29 cellular contexts compared by ENCODE assay signal in genomic region chr2:185817991-185818390, GRCh38.
DNase-seq lines count a peak whose midpoint lies in the region; ATAC-seq, FAIRE-seq and TF ChIP-seq lines count a peak whose summit lies in the region.
"Had no signal": no experiment of that assay in that cellular context is flagged by ENCODE, and none has a peak within 500 bp of the region (broad histone marks: within the 10 kb centered on the region; RNA-seq: fewer than 3 reads in every experiment).

No MANE protein-coding gene starts in this region.

- TF ChIP-seq CTCF in HepG2 (CRISPR knock-in tag; IDR thresholded peaks at IDR 0.05) (no peak), right lobe of liver (IDR thresholded peaks at IDR 0.05) (no peak)

- H3K4me3 ChIP-seq in HepG2 (replicated peaks in 1 of 3; ENCODE audit: insufficient read depth in 1 of 3, low read depth in 2 of 3, low read length in 3 of 3) (no peak overlapping the region), right lobe of liver (no peak overlapping the region)
- H3K4me3 ChIP-seq: A549; BLaER1; BLaER1 treated with 17β-estradiol and CSF1 and Interleukin-3, amounts not matched to agents 10 nM and 100 nM had no signal

- POLR2A ChIA-PET in HepG2 (lab: Yijun Ruan, JAX) = no interaction called here

- ATAC-seq in HepG2 (no peak), right lobe of liver (no peak)
- ATAC-seq: A549; CD8-positive, alpha-beta T cell had no signal

- BruUV-seq in HepG2 (replicated peaks; lab: Mats Ljungman, UMichigan) = no TSS peak

- no peak for FAIRE-seq in HepG2 (lab: Jason Lieb, UNC)
- FAIRE-seq: A204.1, A549, D721Med had no signal

- no peaks in the 10 kb centered on the region for H3K79me2 ChIP-seq in HepG2 (ENCODE audit: insufficient read depth, low read length)

- CTCF ChIA-PET in HepG2 (lab: Yijun Ruan, JAX; ENCODE audit: low intra/inter-chr PET ratio, low total read pairs) = no interaction called here

- H3K4me1 ChIP-seq in HepG2 (ENCODE audit: insufficient read depth, low read length) (peaks cover 13% of the 10 kb centered on the region), right lobe of liver (no peaks in the 10 kb centered on the region)
- H3K4me1 ChIP-seq: A549; BE2C; BLaER1; BLaER1 treated with 17β-estradiol and CSF1 and Interleukin-3, amounts not matched to agents 10 nM and 100 nM had no signal

- no peak for TF ChIP-seq RAD21 in HepG2 (CRISPR knock-in tag; IDR thresholded peaks at IDR 0.05)

- no peak overlapping the region for H2AFZ ChIP-seq in HepG2 (ENCODE audit: low read length)

- no peaks in the 10 kb centered on the region for H3K36me3 ChIP-seq in HepG2 (replicated peaks in 1 of 2; ENCODE audit: control insufficient read depth in 1 of 2, insufficient read depth in 2 of 2, low read length in 2 of 2)
- H3K36me3 ChIP-seq in right lobe of liver = no peaks in the 10 kb centered on the region
- H3K36me3 ChIP-seq: BE2C; BLaER1; BLaER1 treated with 17β-estradiol and CSF1 and Interleukin-3, amounts not matched to agents 10 nM and 100 nM had no signal

- TF ChIP-seq POLR2A in HepG2 (IDR thresholded peaks at IDR 0.05; ENCODE audit: insufficient read depth in 1 of 2, low read depth in 2 of 2, low read length in 2 of 2) = no peak
- TF ChIP-seq POLR2A in right lobe of liver (IDR thresholded peaks at IDR 0.05) = no peak

- no peak overlapping the region for H3K4me2 ChIP-seq in HepG2 (ENCODE audit: low read depth, low read length)
- H3K4me2 ChIP-seq: A549; BLaER1; BLaER1 treated with 17β-estradiol and CSF1 and Interleukin-3, amounts not matched to agents 10 nM and 100 nM had no signal

- H3K9me3 ChIP-seq in HepG2 (ENCODE audit: low read length) = peaks cover 7% of the 10 kb centered on the region; the same call in 1 of the 2 replicates
- no peaks in the 10 kb centered on the region for H3K9me3 ChIP-seq in right lobe of liver
- H3K9me3 ChIP-seq: A549, BE2C had no signal

- in situ Hi-C loops in HepG2 (cut with HindIII; ENCODE audit: extremely low pct_ligation_motif_present, low pct_unique_long_range_greater_than_20kb) = no loop called here

- no peak overlapping the region for H3K9ac ChIP-seq in HepG2 (ENCODE audit: insufficient read depth, low read depth, low read length)
- H3K9ac ChIP-seq: BLaER1; BLaER1 treated with 17β-estradiol and CSF1 and Interleukin-3, amounts not matched to agents 10 nM and 100 nM had no signal

- no peaks in the 10 kb centered on the region for H4K20me1 ChIP-seq in HepG2 (ENCODE audit: insufficient read depth, low read length)
- H4K20me1 ChIP-seq: BLaER1; BLaER1 treated with 17β-estradiol and CSF1 and Interleukin-3, amounts not matched to agents 10 nM and 100 nM had no signal

- H3K27ac ChIP-seq in HepG2 (ENCODE audit: extremely low read length, insufficient read depth, low read length) = no peak overlapping the region
- no peak overlapping the region for H3K27ac ChIP-seq in right lobe of liver
- H3K27ac ChIP-seq: 22Rv1; A549; BLaER1; BLaER1 treated with 17β-estradiol and CSF1 and Interleukin-3, amounts not matched to agents 10 nM and 100 nM; C4-2B had no signal

- intact Hi-C loops in HepG2 (cut with micrococcal nuclease; ENCODE audit: unreplicated experiment) (loop anchor here (10.0 kb wide), 2 partner anchors 287 to 667 kb away; partner anchors contain the start of gene ZC3H15), right lobe of liver (cut with DNase I) (no loop called here)

- DNase-seq in HepG2 (ENCODE audit: low spot score) (no peak), right lobe of liver (no peak)
- DNase-seq: 8988T; ACHN; AML-193; BE2C; C1 segment of cervical spinal cord; Caco-2; Calu3; CD4-positive, alpha-beta memory T cell; CD4-positive, alpha-beta T cell; CD4-positive, CD25-positive, alpha-beta regulatory T cell; CD8-positive, alpha-beta memory T cell; CD8-positive, alpha-beta T cell; COR-L47; DMS 273 treated with DMSO at 0.1 percent for 48 hours; DMS153; DMS53; DMS79; DMS79 treated with DMSO at 0.1 percent for 48 hours; DND-41; EL had no signal

- H3K27me3 ChIP-seq in HepG2 (ENCODE audit: control insufficient read depth in 1 of 2, insufficient read depth in 2 of 2, low read length in 2 of 2) (no peaks in the 10 kb centered on the region), right lobe of liver (no peaks in the 10 kb centered on the region)
- H3K27me3 ChIP-seq: BE2C; BLaER1; BLaER1 treated with 17β-estradiol and CSF1 and Interleukin-3, amounts not matched to agents 10 nM and 100 nM had no signal

- TF ChIP-seq EP300 in HepG2 (IDR thresholded peaks at IDR 0.05; ENCODE audit: low read depth in 2 of 2, low read length in 2 of 2) = no peak
- TF ChIP-seq EP300 in HepG2 (CRISPR knock-in tag; IDR thresholded peaks at IDR 0.05; ENCODE audit: borderline replicate concordance) = no peak

TF ChIP-seq in HepG2, 621 proteins besides CTCF, POLR2A, EP300 and RAD21:
- TF ChIP-seq ZNF160 (CRISPR knock-in tag; IDR thresholded peaks at IDR 0.05) = peak; percentile 92
- TF ChIP-seq HOXA3 (CRISPR knock-in tag; IDR thresholded peaks at IDR 0.05) = no peak
- TF ChIP-seq ZFP36L1 (CRISPR knock-in tag; IDR thresholded peaks at IDR 0.05) = no peak
- no peak for TF ChIP-seq SMARCE1 (IDR thresholded peaks at IDR 0.05; ENCODE audit: borderline replicate concordance)
- no peak for TF ChIP-seq KLF6 (CRISPR knock-in tag; IDR thresholded peaks at IDR 0.05)
- no peak for TF ChIP-seq ZNF619 (CRISPR knock-in tag; IDR thresholded peaks at IDR 0.05)
- TF ChIP-seq POLR2AphosphoS5 (IDR thresholded peaks at IDR 0.05; ENCODE audit: low read depth, low read length) = no peak
